14 cellular contexts compared by ENCODE assay signal in the genomic region with DNA sequence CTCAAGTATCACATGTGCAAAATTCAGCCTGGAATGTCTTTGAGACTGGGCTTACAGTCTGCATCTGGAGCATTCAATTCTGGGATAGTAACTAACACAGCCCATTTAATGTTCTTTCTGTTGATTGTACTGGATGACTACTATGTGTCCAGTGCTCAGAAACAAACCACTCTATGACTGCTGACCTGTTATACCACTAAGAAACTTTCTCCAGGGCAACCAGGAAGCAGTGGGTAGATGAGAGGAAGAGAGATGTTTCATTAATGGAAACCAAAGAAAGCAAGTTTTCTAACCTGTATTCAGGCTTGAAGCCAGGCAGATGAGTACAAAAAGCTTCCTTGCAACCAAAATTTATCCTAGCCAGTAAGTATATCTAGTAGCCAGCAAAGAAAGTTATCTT. TPM values are rescaled to one million over a fixed set of nuclear protein-coding genes. Genes with fewer than 3 reads are reported as not detected.
DNase-seq lines count a peak whose midpoint lies in the region; ATAC-seq and TF ChIP-seq lines count a peak whose summit lies in the region.
"Had no signal": no experiment of that assay in that cellular context is flagged by ENCODE, and none has a peak within 500 bp of the region (broad histone marks: within the 10 kb centered on the region; RNA-seq: fewer than 3 reads in every experiment).

No MANE protein-coding gene starts in this region.

- H3K36me3 ChIP-seq in tibial nerve = peaks cover 0 to 25% (median 0%) of the 10 kb centered on the region in 3 donors

- TF ChIP-seq EP300 in tibial nerve (IDR thresholded peaks at IDR 0.05) = no peak

- peaks cover 13% of the 10 kb centered on the region for H3K4me1 Mint-ChIP-seq in activated naive CD4-positive, alpha-beta T cell treated with anti-CD3 and anti-CD28 coated beads for 36 hours (ENCODE audit: low read depth)
- H3K4me1 Mint-ChIP-seq in stimulated activated naive CD8-positive, alpha-beta T cell treated with anti-CD3 and anti-CD28 coated beads, Interleukin-15, amount 100 ng/mL, for 72 hours = peaks cover 16% of the 10 kb centered on the region

- no peak for TF ChIP-seq CTCF in tibial nerve (IDR thresholded peaks at IDR 0.05)

- H3K27ac ChIP-seq in tibial nerve = no peak overlapping the region
- H3K27ac ChIP-seq: hepatocyte had no signal

- no peaks in the 10 kb centered on the region for H3K27me3 ChIP-seq in tibial nerve
- H3K27me3 ChIP-seq: hepatocyte had no signal

- H3K36me3 Mint-ChIP-seq in activated naive CD4-positive, alpha-beta T cell treated with anti-CD3 and anti-CD28 coated beads, Interleukin-2, amount 50 U/mL, for 72 hours = peaks cover 9 to 10% of the 10 kb centered on the region in 2 donors
- peaks cover 42% of the 10 kb centered on the region for H3K36me3 Mint-ChIP-seq in activated naive CD4-positive, alpha-beta T cell treated with anti-CD3 and anti-CD28 coated beads for 36 hours (ENCODE audit: low read depth)

- intact Hi-C loops in activated naive CD4-positive, alpha-beta T cell treated with anti-CD3 and anti-CD28 coated beads for 36 hours (cut with micrococcal nuclease) = no loop called here

- no peak overlapping the region for H3K4me3 ChIP-seq in tibial nerve
- H3K4me3 ChIP-seq: hepatocyte had no signal

- CTCF ChIA-PET in activated naive CD4-positive, alpha-beta T cell treated with anti-CD3 and anti-CD28 coated beads for 36 hours (lab: Charles Lee) = interaction anchor here (1.0 kb wide), 1 partner anchor 213 kb away, joined by 3 read pairs; no protein-coding TSS in a partner anchor

- ATAC-seq in activated naive CD4-positive, alpha-beta T cell treated with anti-CD3 and anti-CD28 coated beads, Interleukin-2, amount 50 U/mL, for 72 hours = peak; percentile 37 to 38
- ATAC-seq in HG02623 (IDR thresholded peaks at IDR 0.05; ENCODE audit: unreplicated experiment) (peak; percentile 88), HG03442 (IDR thresholded peaks at IDR 0.05; ENCODE audit: unreplicated experiment) (peak; percentile 98)
- ATAC-seq in stimulated activated naive CD8-positive, alpha-beta T cell treated with anti-CD3 and anti-CD28 coated beads, Interleukin-15, amount 100 ng/mL, for 72 hours = peak; percentile 72

- H3K27me3 Mint-ChIP-seq in activated naive CD4-positive, alpha-beta T cell treated with anti-CD3 and anti-CD28 coated beads for 36 hours (ENCODE audit: low read depth) = no peaks in the 10 kb centered on the region
- H3K27me3 Mint-ChIP-seq in stimulated activated naive CD8-positive, alpha-beta T cell treated with anti-CD3 and anti-CD28 coated beads, Interleukin-15, amount 100 ng/mL, for 72 hours = no peaks in the 10 kb centered on the region
- H3K27me3 Mint-ChIP-seq: activated naive CD8-positive, alpha-beta T cell had no signal

- no peak overlapping the region for H3K27ac Mint-ChIP-seq in activated naive CD4-positive, alpha-beta T cell treated with anti-CD3 and anti-CD28 coated beads, Interleukin-2, amount 50 U/mL, for 72 hours
- no peak overlapping the region for H3K27ac Mint-ChIP-seq in activated naive CD4-positive, alpha-beta T cell treated with anti-CD3 and anti-CD28 coated beads for 36 hours
- H3K27ac Mint-ChIP-seq in stimulated activated naive CD8-positive, alpha-beta T cell treated with anti-CD3 and anti-CD28 coated beads, Interleukin-15, amount 100 ng/mL, for 72 hours = no peak overlapping the region
- H3K27ac Mint-ChIP-seq: activated naive CD8-positive, alpha-beta T cell had no signal

- H3K4me3 Mint-ChIP-seq in activated naive CD4-positive, alpha-beta T cell treated with anti-CD3 and anti-CD28 coated beads for 36 hours = no peak overlapping the region
- no peak overlapping the region for H3K4me3 Mint-ChIP-seq in stimulated activated naive CD8-positive, alpha-beta T cell treated with anti-CD3 and anti-CD28 coated beads, Interleukin-15, amount 100 ng/mL, for 72 hours
- H3K4me3 Mint-ChIP-seq: activated naive CD8-positive, alpha-beta T cell had no signal

- no peaks in the 10 kb centered on the region for H3K9me3 ChIP-seq in tibial nerve

- H3K9me3 Mint-ChIP-seq in activated naive CD4-positive, alpha-beta T cell treated with anti-CD3 and anti-CD28 coated beads, Interleukin-2, amount 50 U/mL, for 72 hours = no peaks in the 10 kb centered on the region
- H3K9me3 Mint-ChIP-seq in activated naive CD4-positive, alpha-beta T cell treated with anti-CD3 and anti-CD28 coated beads for 36 hours = peaks cover 2% of the 10 kb centered on the region
- H3K9me3 Mint-ChIP-seq in stimulated activated naive CD8-positive, alpha-beta T cell treated with anti-CD3 and anti-CD28 coated beads, Interleukin-15, amount 100 ng/mL, for 72 hours = no peaks in the 10 kb centered on the region

- no peak for TF ChIP-seq POLR2A in tibial nerve (IDR thresholded peaks at IDR 0.05)

- peaks cover 0 to 10% (median 0%) of the 10 kb centered on the region in 4 donors for H3K4me1 ChIP-seq in tibial nerve

- DNase-seq in activated naive CD4-positive, alpha-beta T cell treated with anti-CD3 and anti-CD28 coated beads, Interleukin-2, amount 50 U/mL, for 72 hours (ENCODE audit: low spot score in 2 of 2) = no peak
- DNase-seq in activated naive CD4-positive, alpha-beta T cell treated with anti-CD3 and anti-CD28 coated beads for 36 hours = no peak
- no peak for DNase-seq in stimulated activated naive CD8-positive, alpha-beta T cell treated with anti-CD3 and anti-CD28 coated beads, Interleukin-15, amount 100 ng/mL, for 72 hours
- no peak for DNase-seq in kidney glomerular epithelial cell (lab: John Stamatoyannopoulos, UW)
- DNase-seq in tibial nerve (ENCODE audit: low spot score in 2 of 2) = no peak
- DNase-seq in NK-92 treated with Interleukin-12 subunit alpha and Interleukin-12 subunit beta, amount 100 ng/mL, for 24 hours (lab: John Stamatoyannopoulos, UW) = no peak
- DNase-seq: effector memory CD4-positive, alpha-beta T cell; GDM1; NCI-H187 treated with DMSO at 0.1 percent for 48 hours; RPMI8226 had no signal

RNA-seq across cellular contexts. Expression of gene FBXL4, which starts 26.7 kb away (rescaled TPM):
- total RNA-seq in activated naive CD4-positive, alpha-beta T cell treated with anti-CD3 and anti-CD28 coated beads, Interleukin-2, amount 50 U/mL, for 72 hours = 10 to 100 TPM; 12.9 to 15.0 TPM
- total RNA-seq in activated naive CD4-positive, alpha-beta T cell treated with anti-CD3 and anti-CD28 coated beads for 36 hours = 10 to 100 TPM; 16.3 to 16.7 TPM
- 10 to 100 TPM; 23.9 to 38.0 (median 28.7) TPM for total RNA-seq in tibial nerve

Comparison
In these comparisons a context has a peak if more than half of its experiments do, and no peak if none do; other contexts are left out.
1. ATAC-seq: peak in every context shown above with its lines; median percentile 98 in HG03442; 88 in HG02623; 72 in stimulated activated naive CD8-positive, alpha-beta T cell treated with anti-CD3 and anti-CD28 coated beads, Interleukin-15, amount 100 ng/mL, for 72 hours; 38 in activated naive CD4-positive, alpha-beta T cell treated with anti-CD3 and anti-CD28 coated beads, Interleukin-2, amount 50 U/mL, for 72 hours.